Comparison of ENCODE assay signal across 18 cellular contexts in genomic region chr4:145539677-145540076, GRCh38.
"Had no signal": no experiment of that assay in that cellular context is flagged by ENCODE, and none has a peak within 500 bp of the region (broad histone marks: within the 10 kb centered on the region; RNA-seq: fewer than 3 reads in every experiment).

No MANE protein-coding gene starts in this region.

- H3K9me3 Mint-ChIP-seq: activated naive CD4-positive, alpha-beta T cell treated with anti-CD3 and anti-CD28 coated beads, Interleukin-2, amount 50 U/mL, for 24 hours; activated T-helper 2 cell treated with anti-CD3 and anti-CD28 coated beads, Interferon-gamma antibody, Interleukin-2, Interleukin-4, amounts not matched to agents 10 μg/mL and 5 μg/mL and 100 μg/mL, durations not matched to agents 14 hours and 24 hours and 36 hours; central memory CD8-positive, alpha-beta T cell; effector memory CD8-positive, alpha-beta T cell; natural killer cell; stimulated activated memory B cell treated with anti-CD40 and anti-IgM and Interleukin-4, amounts not matched to agents 10 μg/mL and 1 μg/mL and 100 μg/mL, for 72 hours had no signal

- H3K4me3 ChIP-seq: body of pancreas, mucosa of descending colon, psoas muscle, right lobe of liver, tibial nerve had no signal

- H3K27me3 ChIP-seq: body of pancreas, right lobe of liver, tibial nerve had no signal

- H3K9me3 ChIP-seq: body of pancreas, mucosa of descending colon, psoas muscle, right lobe of liver, tibial nerve had no signal

- DNase-seq: activated CD4-positive, alpha-beta T cell treated with anti-CD3 and anti-CD28 coated beads, Interleukin-2, amount 50 U/mL, for 1 hour; activated CD4-positive, CD25-positive, alpha-beta regulatory T cell; amniotic stem cell; body of pancreas; cortex of kidney; effector memory CD8-positive, alpha-beta T cell; erythroblast; hypothalamus; mucosa of descending colon; natural killer cell; psoas muscle; right lobe of liver; stimulated activated CD4-positive, alpha-beta T cell treated with anti-CD3 and anti-CD28 coated beads, Interleukin-1b, Interleukin-23, amount 100 ng/mL, for 48 hours had no signal

- H3K27ac ChIP-seq: body of pancreas, psoas muscle, right lobe of liver, tibial nerve had no signal

- H3K4me3 Mint-ChIP-seq: activated naive CD4-positive, alpha-beta T cell treated with anti-CD3 and anti-CD28 coated beads, Interleukin-2, amount 50 U/mL, for 24 hours; central memory CD8-positive, alpha-beta T cell; effector memory CD8-positive, alpha-beta T cell; natural killer cell; stimulated activated memory B cell treated with anti-CD40 and anti-IgM and Interleukin-4, amounts not matched to agents 10 μg/mL and 1 μg/mL and 100 μg/mL, for 72 hours had no signal

- ATAC-seq: body of pancreas; effector memory CD8-positive, alpha-beta T cell; mucosa of descending colon; natural killer cell; psoas muscle; stimulated activated memory B cell treated with anti-CD40 and anti-IgM and Interleukin-4, amounts not matched to agents 10 μg/mL and 1 μg/mL and 100 μg/mL, for 72 hours had no signal

- H3K4me1 Mint-ChIP-seq: activated naive CD4-positive, alpha-beta T cell treated with anti-CD3 and anti-CD28 coated beads, Interleukin-2, amount 50 U/mL, for 24 hours; central memory CD8-positive, alpha-beta T cell; stimulated activated memory B cell treated with anti-CD40 and anti-IgM and Interleukin-4, amounts not matched to agents 10 μg/mL and 1 μg/mL and 100 μg/mL, for 72 hours had no signal

- H3K27ac Mint-ChIP-seq: activated naive CD4-positive, alpha-beta T cell treated with anti-CD3 and anti-CD28 coated beads, Interleukin-2, amount 50 U/mL, for 24 hours; activated T-helper 2 cell treated with anti-CD3 and anti-CD28 coated beads, Interferon-gamma antibody, Interleukin-2, Interleukin-4, amounts not matched to agents 10 μg/mL and 5 μg/mL and 100 μg/mL, durations not matched to agents 14 hours and 24 hours and 36 hours; effector memory CD8-positive, alpha-beta T cell; natural killer cell; stimulated activated memory B cell treated with anti-CD40 and anti-IgM and Interleukin-4, amounts not matched to agents 10 μg/mL and 1 μg/mL and 100 μg/mL, for 72 hours had no signal

- H3K36me3 Mint-ChIP-seq: activated naive CD4-positive, alpha-beta T cell treated with anti-CD3 and anti-CD28 coated beads, Interleukin-2, amount 50 U/mL, for 24 hours; natural killer cell; stimulated activated memory B cell treated with anti-CD40 and anti-IgM and Interleukin-4, amounts not matched to agents 10 μg/mL and 1 μg/mL and 100 μg/mL, for 72 hours had no signal

- H3K4me1 ChIP-seq: right lobe of liver had no signal
